ENCODE assay signal across 18 cellular contexts in the genomic region with DNA sequence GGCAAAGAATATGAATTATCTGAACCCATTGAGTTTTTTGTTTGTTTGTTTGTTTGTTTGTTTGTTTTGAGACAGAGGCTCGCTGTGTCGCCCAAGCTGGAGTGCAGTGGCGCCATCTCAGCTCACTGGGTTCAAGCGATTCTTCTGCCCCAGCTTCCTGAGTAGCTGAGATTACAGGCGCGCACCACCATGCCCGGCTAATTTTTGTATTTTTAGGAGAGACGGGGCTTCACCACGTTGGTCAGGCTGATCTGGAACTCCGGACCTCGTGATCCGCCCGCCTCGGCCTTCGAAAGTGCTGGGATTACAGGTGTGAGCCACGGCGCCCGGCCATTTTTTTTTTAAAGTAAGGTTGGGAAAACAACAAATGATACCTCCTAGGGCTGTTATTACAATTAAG. TPM values are rescaled to one million over a fixed set of nuclear protein-coding genes. Genes with fewer than 3 reads are reported as not detected.
DNase-seq lines count a peak whose midpoint lies in the region; ATAC-seq and TF ChIP-seq lines count a peak whose summit lies in the region.
"Had no signal": no experiment of that assay in that cellular context is flagged by ENCODE, and none has a peak within 500 bp of the region (broad histone marks: within the 10 kb centered on the region; RNA-seq: fewer than 3 reads in every experiment).

No MANE protein-coding gene starts in this region.

- no peak for DNase-seq in Caco-2
- DNase-seq in HCT116 (ENCODE audit: low read depth, low spot score), result no peak
- DNase-seq in NCI-H510A (lab: John Stamatoyannopoulos, UW), result no peak
- DNase-seq: CD4-positive, alpha-beta memory T cell; GM23248; KG1; NCI-H1417; NCI-H187 treated with DMSO at 0.1 percent for 48 hours; NCI-H226; NCI-H524 treated with DMSO at 0.1 percent for 48 hours had no signal

- peak overlapping the region; percentile 92; the same call in 1 of the 2 replicates for H3K4me2 ChIP-seq in HCT116 (ENCODE audit: low read length)

- peaks cover 3% of the 10 kb centered on the region for H3K4me1 Mint-ChIP-seq in Caco-2 (ENCODE audit: low read depth, unreplicated experiment)
- peaks cover 36% of the 10 kb centered on the region for H3K4me1 Mint-ChIP-seq in brain
- peaks cover 11% of the 10 kb centered on the region for H3K4me1 Mint-ChIP-seq in nephron

- BruUV-seq in Caco-2 (replicated peaks; lab: Mats Ljungman, UMichigan) (no TSS peak), HCT116 (replicated peaks; lab: Mats Ljungman, UMichigan) (no TSS peak)

- H3K36me3 Mint-ChIP-seq in Caco-2 (ENCODE audit: insufficient read depth, unreplicated experiment), result peaks cover 14% of the 10 kb centered on the region
- H3K36me3 Mint-ChIP-seq in brain, result no peaks in the 10 kb centered on the region
- H3K36me3 Mint-ChIP-seq in nephron (ENCODE audit: low read depth), result peaks cover 4% of the 10 kb centered on the region
- H3K36me3 Mint-ChIP-seq: CD4-positive, alpha-beta memory T cell had no signal

- CTCF ChIA-PET in Caco-2 (lab: Charles Lee) (interaction anchor here (0.7 to 1.0 kb wide), 2 partner anchors 21 to 22 kb away, joined by 4 read pairs; no protein-coding TSS in a partner anchor), HCT116 (lab: Charles Lee) (no interaction called here)

- H3K27me3 Mint-ChIP-seq in Caco-2 (ENCODE audit: insufficient read depth, unreplicated experiment) (no peaks in the 10 kb centered on the region), brain (peaks cover 12% of the 10 kb centered on the region), nephron (ENCODE audit: low read depth) (peaks cover 54% of the 10 kb centered on the region)

- no peak overlapping the region for H2AFZ ChIP-seq in HCT116 (ENCODE audit: low read depth, low read length, poor library complexity, severe bottlenecking)
- H2AFZ ChIP-seq: GM23248 had no signal

- no peak overlapping the region for H3K27ac ChIP-seq in HCT116 (ENCODE audit: low read depth, low read length)
- H3K27ac ChIP-seq: A549, GM23248, SJSA1 had no signal

- H3K9me3 Mint-ChIP-seq in Caco-2 (ENCODE audit: unreplicated experiment), result peaks cover under 1% of the 10 kb centered on the region
- H3K9me3 Mint-ChIP-seq in brain, result no peaks in the 10 kb centered on the region
- H3K9me3 Mint-ChIP-seq in nephron, result no peaks in the 10 kb centered on the region

- TF ChIP-seq RAD21 in HCT116 (IDR thresholded peaks at IDR 0.05; ENCODE audit: low read depth), result no peak

- H3K4me3 Mint-ChIP-seq in Caco-2 (ENCODE audit: unreplicated experiment) (peak overlapping the region; percentile 60), brain (peak overlapping the region; percentile 91 to 98 (median 93)), nephron (peak overlapping the region; percentile 57 to 90 (median 89))

- H4K20me1 ChIP-seq in HCT116 (ENCODE audit: insufficient read depth), result no peaks in the 10 kb centered on the region

- H3K9me3 ChIP-seq in Caco-2 (no peaks in the 10 kb centered on the region), HCT116 (ENCODE audit: control insufficient read depth in 1 of 2, insufficient read depth in 1 of 2, low read depth in 1 of 2, low read length in 2 of 2) (no peaks in the 10 kb centered on the region)
- H3K9me3 ChIP-seq: A549, SJSA1 had no signal

- TF ChIP-seq POLR2A in HCT116 (IDR thresholded peaks at IDR 0.05; ENCODE audit: borderline replicate concordance, extremely low read depth, insufficient read depth, insufficient read length), result no peak

- POLR2A ChIA-PET in Caco-2 (lab: Charles Lee) (interaction anchor here (1.4 kb wide), 1 partner anchor 10 kb away, joined by 23 read pairs; no protein-coding TSS in a partner anchor), HCT116 (lab: Charles Lee) (interaction anchor here (0.6 to 3.0 kb wide), 4 partner anchors 9 to 986 kb away, joined by 3 to 16 read pairs (median 5); no protein-coding TSS in a partner anchor)

- H3K36me3 ChIP-seq in Caco-2 (ENCODE audit: control insufficient read depth, insufficient read depth, low read length) (no peaks in the 10 kb centered on the region), HCT116 (ENCODE audit: control insufficient read depth in 1 of 2, insufficient read depth in 2 of 2, low read length in 2 of 2) (no peaks in the 10 kb centered on the region)
- H3K36me3 ChIP-seq: SJSA1 had no signal

- ATAC-seq in HCT116 (no peak), HG03135 (IDR thresholded peaks at IDR 0.05; ENCODE audit: unreplicated experiment) (no peak), GM19463 (IDR thresholded peaks at IDR 0.05; ENCODE audit: unreplicated experiment) (no peak), GM21786 (IDR thresholded peaks at IDR 0.05; ENCODE audit: unreplicated experiment) (no peak)

- no peak overlapping the region for H3K9ac ChIP-seq in HCT116 (ENCODE audit: low read length)
- H3K9ac ChIP-seq: GM23248 had no signal

- peaks cover 17% of the 10 kb centered on the region; the same call in 1 of the 2 replicates for H3K79me2 ChIP-seq in HCT116 (ENCODE audit: insufficient read depth, low read length)

- RAD21 ChIA-PET in HCT116 (lab: Charles Lee; ENCODE audit: low non-redundant PET in 1 of 2, low total read pairs in 2 of 2, uncharacterized antibody in 2 of 2, unreplicated experiment in 2 of 2), result no interaction called here

- H3K27me3 ChIP-seq in Caco-2 (replicated peaks; ENCODE audit: control insufficient read depth, insufficient read depth, low read length) (no peaks in the 10 kb centered on the region), HCT116 (ENCODE audit: insufficient read depth, low read length) (no peaks in the 10 kb centered on the region)

- intact Hi-C loops in Caco-2 (cut with micrococcal nuclease; ENCODE audit: unreplicated experiment), result no loop called here
- intact Hi-C loops in HCT116 (cut with micrococcal nuclease), result no loop called here

- peaks cover 24% of the 10 kb centered on the region for H3K4me1 ChIP-seq in Caco-2
- H3K4me1 ChIP-seq in HCT116 (ENCODE audit: control insufficient read depth in 1 of 2, insufficient read depth in 2 of 2, low read length in 2 of 2), result peaks cover 8 to 18% of the 10 kb centered on the region in 2 experiments

- H3K27ac Mint-ChIP-seq in Caco-2 (ENCODE audit: unreplicated experiment) (peak overlapping the region; percentile 25), brain (peak overlapping the region in 2 of 5 experiments; percentile 32 to 45), nephron (no peak overlapping the region)

- TF ChIP-seq CTCF in Caco-2 (IDR thresholded peaks at IDR 0.05; ENCODE audit: insufficient read depth in 1 of 2, low read depth in 1 of 2, low read length in 1 of 2, severe bottlenecking in 1 of 2, unreplicated experiment in 1 of 2) (no peak), HCT116 (IDR thresholded peaks at IDR 0.05 in 2 of 3, conservative IDR thresholded peaks at IDR 0.05 in 1 of 3; ENCODE audit: borderline replicate concordance in 1 of 3, insufficient read depth in 1 of 3, low read depth in 2 of 3, low read length in 2 of 3) (no peak), brain (conservative IDR thresholded peaks at IDR 0.05) (no peak), nephron (IDR thresholded peaks at IDR 0.05; ENCODE audit: unreplicated experiment in 3 of 3) (no peak)

- H3K4me3 ChIP-seq in Caco-2 (ENCODE audit: low read depth, low read length) (no peak overlapping the region), HCT116 (replicated peaks in 1 of 2; ENCODE audit: low read depth in 1 of 2, low read length in 2 of 2) (no peak overlapping the region)
- H3K4me3 ChIP-seq: SJSA1 had no signal

- no peaks in the 10 kb centered on the region for H3K9me2 ChIP-seq in HCT116 (ENCODE audit: insufficient read depth)

TF ChIP-seq in HCT116, 20 proteins besides CTCF, POLR2A, EP300 and RAD21 (continues in another document):
- TF ChIP-seq, protein P1, sequence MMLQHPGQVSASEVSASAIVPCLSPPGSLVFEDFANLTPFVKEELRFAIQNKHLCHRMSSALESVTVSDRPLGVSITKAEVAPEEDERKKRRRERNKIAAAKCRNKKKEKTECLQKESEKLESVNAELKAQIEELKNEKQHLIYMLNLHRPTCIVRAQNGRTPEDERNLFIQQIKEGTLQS (IDR thresholded peaks at IDR 0.05), result no peak
- TF ChIP-seq EZH2 (IDR thresholded peaks at IDR 0.05) (no peak), MAX (IDR thresholded peaks at IDR 0.05) (no peak), ZNF274 (IDR thresholded peaks at IDR 0.05; ENCODE audit: low read depth, low read length) (no peak), TCF7L2 (IDR thresholded peaks at IDR 0.05; ENCODE audit: borderline replicate concordance, extremely low read depth, insufficient read depth, insufficient read length) (no peak), CEBPB (IDR thresholded peaks at IDR 0.05; ENCODE audit: low read depth) (no peak), REST (IDR thresholded peaks at IDR 0.05; ENCODE audit: low read depth) (no peak), JUND (IDR thresholded peaks at IDR 0.05) (no peak), POLR2AphosphoS5 (IDR thresholded peaks at IDR 0.05; ENCODE audit: low read depth, low read length) (no peak), ZFX (IDR thresholded peaks at IDR 0.05) (no peak)

RNA-seq across cellular contexts. Expression of gene ST3GAL6, which starts 32.0 kb away (rescaled TPM):
- total RNA-seq in Caco-2 (2022) (59.7 and 67.2 TPM in 2 replicates), HCT116 (2021; ENCODE audit: unreplicated experiment) (10.6 TPM)
- polyA plus RNA-seq in HCT116 (2012), result 2.1 and 3.6 TPM in 2 replicates
- 1.7 TPM for polyA plus RNA-seq in brain (ENCODE audit: insufficient read depth, low read depth, low replicate concordance)
- total RNA-seq: GM23248, SJSA1 had no signal
- polyA plus RNA-seq: BJ had no signal
